8 cellular contexts compared by ENCODE assay signal in genomic region chr1:112904071-112904830, GRCh38. TPM values are rescaled to one million over a fixed set of nuclear protein-coding genes. Genes with fewer than 3 reads are reported as not detected.
DNase-seq lines count a peak whose midpoint lies in the region; ATAC-seq and TF ChIP-seq lines count a peak whose summit lies in the region.

No MANE protein-coding gene starts in this region.

- in situ Hi-C loops in brain microvascular endothelial cell (cut with HindIII; ENCODE audit: low pct_ligation_motif_present, low sequenced_read_pairs), result no loop called here

- DNase-seq in GM04504 (ENCODE audit: low read depth) (peak; percentile 47), SJSA1 (ENCODE audit: low read depth in 1 of 2, low spot score in 2 of 2) (peak; percentile 62 to 79), brain microvascular endothelial cell (peak; percentile 84), NCI-H524 (lab: John Stamatoyannopoulos, UW) (no peak), NCI-H774 (lab: John Stamatoyannopoulos, UW) (no peak), mucosa of gallbladder (ENCODE audit: low spot score) (no peak)
- peak; percentile 54 to 60 (median 58) for DNase-seq in stimulated activated CD4-positive, alpha-beta T cell treated with anti-CD3 and anti-CD28 coated beads, Interleukin-12 subunit alpha, Interleukin-12 subunit beta, amount 100 ng/mL, for 48 hours (ENCODE audit: low read depth in 2 of 3, low spot score in 1 of 3)

- ATAC-seq in HG03354 (IDR thresholded peaks at IDR 0.05; ENCODE audit: poor library complexity, severe bottlenecking, unreplicated experiment), result no peak

- H3K9me3 ChIP-seq in SJSA1 (replicated peaks), result no peaks in the 10 kb centered on the region

- no peak for TF ChIP-seq CTCF in brain microvascular endothelial cell (IDR thresholded peaks at IDR 0.05; ENCODE audit: low read depth, low read length, missing control alignments)

- H3K36me3 ChIP-seq in SJSA1 (no peaks in the 10 kb centered on the region), brain microvascular endothelial cell (replicated peaks) (no peaks in the 10 kb centered on the region)

- no peak overlapping the region for H3K4me3 ChIP-seq in SJSA1
- no peak overlapping the region for H3K4me3 ChIP-seq in brain microvascular endothelial cell (ENCODE audit: low read depth, low read length)

- H3K4me1 ChIP-seq in SJSA1 (replicated peaks), result peaks cover 24% of the 10 kb centered on the region

- H3K27me3 ChIP-seq in SJSA1 (replicated peaks) (no peaks in the 10 kb centered on the region), brain microvascular endothelial cell (replicated peaks) (no peaks in the 10 kb centered on the region)

- H3K27ac ChIP-seq in SJSA1 (peak overlapping the region; percentile 34), brain microvascular endothelial cell (peak overlapping the region; percentile 38)

RNA-seq across cellular contexts. Expression of gene SLC16A1, which starts 51.7 kb away (rescaled TPM):
- total RNA-seq in SJSA1 (2014; rRNA removed; shearing (Covaris generic)), result 82.0 and 106 TPM in 2 replicates
- total RNA-seq in mucosa of gallbladder, result 21.5 TPM

Comparison
In these comparisons a context has a peak if more than half of its experiments do, and no peak if none do; other contexts are left out.
1. DNase-seq: peak in GM04504 (single experiment), SJSA1 (2 of 2), brain microvascular endothelial cell (single experiment) and stimulated activated CD4-positive, alpha-beta T cell treated with anti-CD3 and anti-CD28 coated beads, Interleukin-12 subunit alpha, Interleukin-12 subunit beta, amount 100 ng/mL, for 48 hours (3 of 3); none in NCI-H524 (0 of 2), NCI-H774 (single experiment) and mucosa of gallbladder (single experiment).